In the genomic region with DNA sequence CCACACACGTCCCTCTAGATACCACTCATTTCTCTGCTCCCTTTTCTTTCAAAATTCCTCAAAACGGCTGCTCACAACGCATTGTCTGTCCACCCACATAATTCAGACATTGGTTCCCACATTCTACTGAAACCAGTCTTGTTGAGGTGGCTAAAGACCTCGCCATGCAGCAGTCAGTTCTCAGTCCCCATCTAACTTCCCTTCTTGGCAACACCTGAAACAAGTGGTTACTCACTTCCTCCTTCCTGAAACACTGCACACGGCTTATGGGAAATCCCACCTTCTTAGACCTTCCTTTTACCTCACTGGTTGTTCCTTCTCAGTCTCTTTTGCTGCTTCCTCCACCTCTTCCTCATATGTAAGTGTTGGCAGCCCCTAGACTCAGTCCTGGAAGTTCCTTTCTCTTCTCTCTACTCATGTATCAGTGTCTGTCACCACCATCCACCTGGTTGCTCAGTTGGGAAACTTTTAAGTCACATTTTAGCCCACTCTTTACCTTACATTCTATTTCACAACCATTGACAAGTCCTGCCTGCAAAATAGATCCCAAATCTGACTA, we compare ENCODE assay signal across 8 cellular contexts.
DNase-seq lines count a peak whose midpoint lies in the region; ATAC-seq and TF ChIP-seq lines count a peak whose summit lies in the region.

No MANE protein-coding gene starts in this region.

- H3K27ac Mint-ChIP-seq in activated CD4-positive, alpha-beta T cell treated with anti-CD3 and anti-CD28 coated beads, Interleukin-2, amount 10 ng/mL, durations not matched to agents 24 days and 14 days = peak overlapping the region; percentile 80
- peak overlapping the region in 1 of 3 donors; percentile 36 for H3K27ac Mint-ChIP-seq in IgD-negative memory B cell

- peaks cover 24% of the 10 kb centered on the region for H3K9me3 Mint-ChIP-seq in activated CD4-positive, alpha-beta T cell treated with anti-CD3 and anti-CD28 coated beads, Interleukin-2, amount 10 ng/mL, durations not matched to agents 24 days and 14 days
- H3K9me3 Mint-ChIP-seq in IgD-negative memory B cell = peaks cover 12 to 24% (median 19%) of the 10 kb centered on the region in 3 donors

- peak overlapping the region; percentile 6 for H3K4me3 Mint-ChIP-seq in activated CD4-positive, alpha-beta T cell treated with anti-CD3 and anti-CD28 coated beads, Interleukin-2, amount 10 ng/mL, durations not matched to agents 24 days and 14 days
- peak overlapping the region in 3 of 4 donors; percentile 14 to 88 (median 61) for H3K4me3 Mint-ChIP-seq in IgD-negative memory B cell

- no peaks in the 10 kb centered on the region for H3K36me3 ChIP-seq in mucosa of descending colon (ENCODE audit: low read depth)

- H3K36me3 Mint-ChIP-seq in activated CD4-positive, alpha-beta T cell treated with anti-CD3 and anti-CD28 coated beads, Interleukin-2, amount 10 ng/mL, durations not matched to agents 24 days and 14 days (ENCODE audit: low read depth) = peaks cover 13% of the 10 kb centered on the region
- H3K36me3 Mint-ChIP-seq in IgD-negative memory B cell = peaks cover 5% of the 10 kb centered on the region

- no peaks in the 10 kb centered on the region for H3K27me3 Mint-ChIP-seq in activated CD4-positive, alpha-beta T cell treated with anti-CD3 and anti-CD28 coated beads, Interleukin-2, amount 10 ng/mL, durations not matched to agents 24 days and 14 days
- no peaks in the 10 kb centered on the region for H3K27me3 Mint-ChIP-seq in IgD-negative memory B cell

- peaks cover 13% of the 10 kb centered on the region for H3K4me1 Mint-ChIP-seq in activated CD4-positive, alpha-beta T cell treated with anti-CD3 and anti-CD28 coated beads, Interleukin-2, amount 10 ng/mL, durations not matched to agents 24 days and 14 days
- H3K4me1 Mint-ChIP-seq in IgD-negative memory B cell = peaks cover 7 to 14% (median 7%) of the 10 kb centered on the region in 3 donors

- H3K4me1 ChIP-seq in mucosa of descending colon (ENCODE audit: low read depth) = no peaks in the 10 kb centered on the region

- TF ChIP-seq CTCF in mucosa of descending colon (IDR thresholded peaks at IDR 0.05) = no peak

- ATAC-seq in HG02610 (IDR thresholded peaks at IDR 0.05; ENCODE audit: unreplicated experiment) = peak; percentile 98
- ATAC-seq in mucosa of descending colon = peak; percentile 29

- DNase-seq in activated CD4-positive, alpha-beta T cell treated with anti-CD3 and anti-CD28 coated beads, Interleukin-2, amount 10 ng/mL, durations not matched to agents 24 days and 14 days = peak; percentile 61
- DNase-seq in activated CD4-positive, alpha-beta T cell treated with anti-CD3 and anti-CD28 coated beads for 1 hour = no peak
- DNase-seq in mucosa of descending colon (no peak), superior temporal gyrus (ENCODE audit: extremely low spot score) (no peak), GDM1 (lab: John Stamatoyannopoulos, UW) (no peak), H4 (ENCODE audit: low spot score) (no peak)

- intact Hi-C loops in activated CD4-positive, alpha-beta T cell treated with anti-CD3 and anti-CD28 coated beads, Interleukin-2, amount 10 ng/mL, durations not matched to agents 24 days and 14 days (cut with micrococcal nuclease) = no loop called here
- intact Hi-C loops in mucosa of descending colon (cut with DNase I, micrococcal nuclease) = no loop called here

- H3K9me3 ChIP-seq in mucosa of descending colon = peaks cover 4% of the 10 kb centered on the region

- no peak overlapping the region for H3K4me3 ChIP-seq in mucosa of descending colon
